In the genomic region with DNA sequence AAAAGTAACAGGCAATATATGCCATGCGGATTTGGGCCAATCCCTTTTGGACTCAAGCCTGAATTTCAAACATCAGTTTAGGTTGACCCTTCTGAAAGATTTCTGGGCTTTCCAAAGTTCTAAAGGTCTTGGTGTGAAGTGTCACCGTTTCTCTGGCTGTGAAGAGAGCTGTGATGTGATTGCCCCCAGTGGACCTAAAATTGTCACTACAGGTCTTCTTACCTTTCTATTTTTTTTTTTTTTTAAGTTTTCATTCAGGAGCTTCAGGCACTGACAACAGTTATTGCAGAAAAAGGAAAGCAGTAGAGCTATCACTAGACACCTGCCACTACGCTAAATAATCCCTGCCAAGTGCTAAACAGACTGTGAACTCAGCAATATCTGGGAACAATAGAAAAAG, we compare ENCODE assay signal across 22 cellular contexts.
A peak's percentile ranks its signal among the peaks of the same experiment; 100 is the strongest.
DNase-seq lines count a peak whose midpoint lies in the region; TF ChIP-seq lines count a peak whose summit lies in the region.
"Had no signal": no experiment of that assay in that cellular context is flagged by ENCODE, and none has a peak within 500 bp of the region (broad histone marks: within the 10 kb centered on the region; RNA-seq: fewer than 3 reads in every experiment).

No MANE protein-coding gene starts in this region.

- no peak overlapping the region for H3K27ac ChIP-seq in left ventricle myocardium inferior (replicated peaks)
- H3K27ac ChIP-seq: esophagus squamous epithelium had no signal

- H3K27me3 Mint-ChIP-seq in Caco-2 (ENCODE audit: insufficient read depth, unreplicated experiment), result peaks cover 4% of the 10 kb centered on the region
- H3K27me3 Mint-ChIP-seq: dendritic cell treated with granulocyte-macrophage colony-stimulating factor and Interleukin-4, amounts not matched to agents 40 ng/mL and 50 ng/mL, for 4 days; IgD-negative memory B cell had no signal

- no peaks in the 10 kb centered on the region for H3K36me3 Mint-ChIP-seq in Caco-2 (ENCODE audit: insufficient read depth, unreplicated experiment)
- H3K36me3 Mint-ChIP-seq: IgD-negative memory B cell had no signal

- POLR2A ChIA-PET in Caco-2 (lab: Charles Lee), result no interaction called here

- H3K4me1 ChIP-seq in Caco-2, result no peaks in the 10 kb centered on the region
- no peaks in the 10 kb centered on the region for H3K4me1 ChIP-seq in left ventricle myocardium inferior
- H3K4me1 ChIP-seq: esophagus squamous epithelium had no signal

- no peak overlapping the region for H3K4me3 ChIP-seq in Caco-2 (ENCODE audit: low read depth, low read length)
- H3K4me3 ChIP-seq in epithelial cell of proximal tubule (ENCODE audit: low read depth, low read length), result no peak overlapping the region
- no peak overlapping the region for H3K4me3 ChIP-seq in left ventricle myocardium inferior
- H3K4me3 ChIP-seq: esophagus squamous epithelium had no signal

- DNase-seq in Caco-2 (no peak), NCI-H524 (lab: John Stamatoyannopoulos, UW) (peak; percentile 36 to 78), epithelial cell of proximal tubule (ENCODE audit: low read depth) (no peak), HCEC 1CT (no peak), left ventricle myocardium inferior (no peak), KG1 (lab: John Stamatoyannopoulos, UW) (no peak)
- DNase-seq: activated CD4-positive, alpha-beta T cell treated with anti-CD3 and anti-CD28 coated beads for 4 hours; activated CD8-positive, alpha-beta memory T cell treated with anti-CD3 and anti-CD28 coated beads for 24 hours; activated effector memory CD4-positive, alpha-beta T cell treated with anti-CD3 and anti-CD28 coated beads, Interleukin-2, amount 50 U/mL, for 16 hours; central memory CD4-positive, alpha-beta T cell; esophagus squamous epithelium; NCI-H2029; NCI-H345; PC-3; posterior cingulate gyrus; right cardiac atrium; SHP77; stimulated activated CD4-positive, alpha-beta T cell treated with anti-CD3 and anti-CD28 coated beads, Interleukin-2, amount 100 ng/mL, for 48 hours; trophoblast cell had no signal

- TF ChIP-seq CTCF in Caco-2 (IDR thresholded peaks at IDR 0.05; ENCODE audit: insufficient read depth in 1 of 2, low read depth in 1 of 2, low read length in 1 of 2, severe bottlenecking in 1 of 2, unreplicated experiment in 1 of 2) (peak; percentile 23 to 30), GM12874 (IDR thresholded peaks at IDR 0.05; ENCODE audit: insufficient read depth, low read depth, low read length) (peak; percentile 44), epithelial cell of proximal tubule (conservative IDR thresholded peaks at IDR 0.05; ENCODE audit: low read depth, low read length) (peak; percentile 12), left ventricle myocardium inferior (IDR thresholded peaks at IDR 0.05; ENCODE audit: borderline replicate concordance) (no peak)

- no peak overlapping the region for H3K27ac Mint-ChIP-seq in Caco-2 (ENCODE audit: unreplicated experiment)
- H3K27ac Mint-ChIP-seq: dendritic cell treated with granulocyte-macrophage colony-stimulating factor and Interleukin-4, amounts not matched to agents 40 ng/mL and 50 ng/mL, for 4 days; IgD-negative memory B cell had no signal

- H3K9me3 ChIP-seq in Caco-2, result no peaks in the 10 kb centered on the region
- no peaks in the 10 kb centered on the region for H3K9me3 ChIP-seq in left ventricle myocardium inferior (replicated peaks)
- H3K9me3 ChIP-seq: esophagus squamous epithelium had no signal

- no peaks in the 10 kb centered on the region for H3K9me3 Mint-ChIP-seq in Caco-2 (ENCODE audit: unreplicated experiment)
- H3K9me3 Mint-ChIP-seq: IgD-negative memory B cell had no signal

- intact Hi-C loops in Caco-2 (cut with micrococcal nuclease; ENCODE audit: unreplicated experiment) (no loop called here), left ventricle myocardium inferior (cut with micrococcal nuclease) (no loop called here)

- H3K36me3 ChIP-seq in Caco-2 (ENCODE audit: control insufficient read depth, insufficient read depth, low read length), result no peaks in the 10 kb centered on the region
- no peaks in the 10 kb centered on the region for H3K36me3 ChIP-seq in left ventricle myocardium inferior
- H3K36me3 ChIP-seq: esophagus squamous epithelium had no signal

- H3K27me3 ChIP-seq in Caco-2 (replicated peaks; ENCODE audit: control insufficient read depth, insufficient read depth, low read length) (no peaks in the 10 kb centered on the region), left ventricle myocardium inferior (ENCODE audit: low read depth) (no peaks in the 10 kb centered on the region)
- H3K27me3 ChIP-seq: esophagus squamous epithelium had no signal

- no TSS peak for BruUV-seq in Caco-2 (replicated peaks; lab: Mats Ljungman, UMichigan)

- no peak overlapping the region for H3K4me3 Mint-ChIP-seq in Caco-2 (ENCODE audit: unreplicated experiment)
- H3K4me3 Mint-ChIP-seq: dendritic cell treated with granulocyte-macrophage colony-stimulating factor and Interleukin-4, amounts not matched to agents 40 ng/mL and 50 ng/mL, for 4 days had no signal

- CTCF ChIA-PET in Caco-2 (lab: Charles Lee), result interaction anchor here (0.5 to 1.0 kb wide), 3 partner anchors 391 to 662 kb away, joined by 3 read pairs; no protein-coding TSS in a partner anchor

- H3K4me1 Mint-ChIP-seq in Caco-2 (ENCODE audit: low read depth, unreplicated experiment), result peaks cover 6% of the 10 kb centered on the region

Comparison
In these comparisons a context has a peak if more than half of its experiments do, and no peak if none do; other contexts are left out.
1. DNase-seq: peak in NCI-H524 (2 of 2); none in Caco-2 (0 of 2), epithelial cell of proximal tubule (single experiment), HCEC 1CT (single experiment), left ventricle myocardium inferior (single experiment) and KG1 (single experiment).